ENCODE assay signal across 8 cellular contexts in genomic region chr11:74492974-74493815, GRCh38. TPM values are rescaled to one million over a fixed set of nuclear protein-coding genes. Genes with fewer than 3 reads are reported as not detected.
DNase-seq lines count a peak whose midpoint lies in the region; ATAC-seq and TF ChIP-seq lines count a peak whose summit lies in the region.

Gene LIPT2, minus strand, starts transcription at chr11:74493724. Its CDS starts 21 bp downstream, at chr11:74493703.

- BruUV-seq in IMR-90 (replicated peaks; lab: Mats Ljungman, UMichigan) (no TSS peak), OCI-LY7 (replicated peaks; lab: Mats Ljungman, UMichigan) (no TSS peak)

- peak; percentile 95 for ATAC-seq in GM21529 (IDR thresholded peaks at IDR 0.05; ENCODE audit: unreplicated experiment)
- peak; percentile 99 for ATAC-seq in IMR-90 (ENCODE audit: low read depth)

- H3K18ac ChIP-seq in IMR-90 (ENCODE audit: low read depth, low read length) = no peak within 1 kb of the TSS

- H4K91ac ChIP-seq in IMR-90 (ENCODE audit: insufficient read depth, low read depth, low read length) = no peak within 1 kb of the TSS

- H3K27ac ChIP-seq in IMR-90 (ENCODE audit: insufficient read depth, low read length) (peak within 1 kb of the TSS; percentile 67), OCI-LY7 (ENCODE audit: low read depth, low read length, poor library complexity, severe bottlenecking) (peak within 1 kb of the TSS; percentile 90)

- H2BK5ac ChIP-seq in IMR-90 (ENCODE audit: low read depth, low read length, poor library complexity, severe bottlenecking) = peak within 1 kb of the TSS; percentile 56

- H3K4me1 ChIP-seq in IMR-90 (ENCODE audit: control insufficient read depth, insufficient read depth, low read length) = no peaks in the 10 kb centered on the region
- peaks cover 17% of the 10 kb centered on the region for H3K4me1 ChIP-seq in OCI-LY7 (ENCODE audit: insufficient read depth, low read length, poor library complexity, severe bottlenecking)

- in situ Hi-C loops in IMR-90 (cut with MboI; ENCODE audit: low sequenced_read_pairs) = no loop called here

- dilution Hi-C loops in IMR-90 (cut with HindIII; ENCODE audit: low sequenced_read_pairs, unreplicated experiment) = no loop called here

- TF ChIP-seq RAD21 in IMR-90 (IDR thresholded peaks at IDR 0.05; ENCODE audit: low read length) = no peak

- peak within 1 kb of the TSS; percentile 31; the same call in 1 of the 2 replicates for H3K4ac ChIP-seq in IMR-90 (ENCODE audit: low read depth, low read length)

- H3K27me3 ChIP-seq in IMR-90 (ENCODE audit: control insufficient read depth, insufficient read depth, low read length) = no peaks in the 10 kb centered on the region

- H3K9ac ChIP-seq in IMR-90 (ENCODE audit: low read depth, low read length) = peak within 1 kb of the TSS; percentile 67

- H2AFZ ChIP-seq in IMR-90 (replicated peaks; ENCODE audit: low read length, poor library complexity) (peak within 1 kb of the TSS; percentile 95), OCI-LY7 (ENCODE audit: low read length) (peak within 1 kb of the TSS; percentile 84)

- TF ChIP-seq CTCF in IMR-90 (conservative IDR thresholded peaks at IDR 0.05; ENCODE audit: low read depth, low read length) (no peak), OCI-LY7 (conservative IDR thresholded peaks at IDR 0.05; ENCODE audit: low read length) (no peak)

- no peak within 1 kb of the TSS for H2BK120ac ChIP-seq in IMR-90 (ENCODE audit: low read depth, low read length)

- H3K4me3 ChIP-seq in IMR-90 (ENCODE audit: insufficient read depth, low read depth, low read length) = peak within 1 kb of the TSS; percentile 77
- peak within 1 kb of the TSS; percentile 83 for H3K4me3 ChIP-seq in OCI-LY7 (ENCODE audit: low read depth, low read length, poor library complexity, severe bottlenecking)

- CTCF ChIA-PET in IMR-90 (lab: Yijun Ruan, JAX) (interaction anchor here (0.5 to 0.7 kb wide), 2 partner anchors 24 to 43 kb away, joined by 3 read pairs; no protein-coding TSS in a partner anchor), OCI-LY7 (lab: Charles Lee; ENCODE audit: unreplicated experiment) (interaction anchor here (1.3 kb wide), 1 partner anchor 43 kb away, joined by 5 read pairs; no protein-coding TSS in a partner anchor)

- no peaks in the 10 kb centered on the region for H3K79me2 ChIP-seq in OCI-LY7 (ENCODE audit: insufficient read depth, low read depth, low read length)

- peak within 1 kb of the TSS; percentile 12 for H2AK9ac ChIP-seq in IMR-90 (replicated peaks; ENCODE audit: low read depth, low read length, poor library complexity)

- POLR2A ChIA-PET in IMR-90 (lab: Charles Lee; ENCODE audit: unreplicated experiment) = interaction anchor here (0.6 to 0.7 kb wide), 2 partner anchors 74 to 408 kb away, joined by 3 to 11 read pairs; no protein-coding TSS in a partner anchor
- POLR2A ChIA-PET in OCI-LY7 (lab: Charles Lee) = interaction anchor here (0.6 to 2.7 kb wide), 12 partner anchors 9 to 1239 kb away, joined by 3 to 11 read pairs (median 3); no protein-coding TSS in a partner anchor

- H3K9me3 ChIP-seq in IMR-90 (ENCODE audit: control insufficient read depth, insufficient read depth, low read length) (no peaks in the 10 kb centered on the region), OCI-LY7 (ENCODE audit: low read length) (peaks cover 6% of the 10 kb centered on the region; the same call in 1 of the 2 replicates)

- peaks cover 0 to 4% of the 10 kb centered on the region in 2 experiments; a peak in 1 of 4 replicates for H3K79me1 ChIP-seq in IMR-90 (ENCODE audit: low read depth in 1 of 2, low read length in 2 of 2)

- 1% methylated on average over 48 of the region's 97 CpGs; no CpG with 5 or more reads in 1 of the 2 experiments for WGBS in IMR-90 (ENCODE audit: extremely low coverage in 2 of 2, insufficient read length in 1 of 2), 2 experiments

- H3K9me1 ChIP-seq in IMR-90 (ENCODE audit: insufficient read depth, low read length) = peaks cover 8% of the 10 kb centered on the region; the same call in 1 of the 2 replicates

- peak within 1 kb of the TSS; percentile 61 for H3K14ac ChIP-seq in IMR-90 (replicated peaks; ENCODE audit: low read depth, low read length)

- H3K56ac ChIP-seq in IMR-90 (ENCODE audit: extremely low read depth, insufficient read depth, low read length) = no peak within 1 kb of the TSS; the same call in 1 of the 2 replicates

- no peaks in the 10 kb centered on the region for H4K20me1 ChIP-seq in IMR-90 (ENCODE audit: insufficient read depth, low read length)
- no peaks in the 10 kb centered on the region for H4K20me1 ChIP-seq in OCI-LY7 (ENCODE audit: insufficient read depth, low read length)

- H3K9me2 ChIP-seq in OCI-LY7 (ENCODE audit: insufficient read depth, low read length) = no peaks in the 10 kb centered on the region

- no peak within 1 kb of the TSS for H3K23ac ChIP-seq in IMR-90 (ENCODE audit: low read depth, low read length)

- H2BK15ac ChIP-seq in IMR-90 (ENCODE audit: low read depth, low read length) = no peak within 1 kb of the TSS

- intact Hi-C loops in IMR-90 (cut with micrococcal nuclease) (no loop called here), OCI-LY7 (cut with micrococcal nuclease; ENCODE audit: unreplicated experiment) (loop anchor here (1.0 to 5.0 kb wide), 2 partner anchors 255 to 511 kb away; partner anchors contain the start of genes RNF169 and UCP2)

- H3K36me3 ChIP-seq in IMR-90 (ENCODE audit: control insufficient read depth, insufficient read depth, low read length) = no peaks in the 10 kb centered on the region
- H3K36me3 ChIP-seq in OCI-LY7 (ENCODE audit: insufficient read depth, low read length) = 0 out of 2 replicates have a peak, but pooled peaks cover 7% of the 10 kb centered on the region

- DNase-seq in DMS114 treated with DMSO at 0.1 percent for 48 hours (lab: John Stamatoyannopoulos, UW; ENCODE audit: unreplicated experiment) = peak; percentile 86
- DNase-seq in IMR-90 = peak; percentile 95
- peak; percentile 99 for DNase-seq in OCI-LY7 (ENCODE audit: low spot score)
- DNase-seq in activated T-cell treated with anti-CD3 and anti-CD28 coated beads for 48 hours (ENCODE audit: low read depth) = peak; percentile 98
- peak; percentile 98 for DNase-seq in erythroblast (lab: John Stamatoyannopoulos, UW)
- peak; percentile 98 for DNase-seq in mucosa of gallbladder (ENCODE audit: low spot score)
- DNase-seq in stimulated activated CD8-positive, alpha-beta memory T cell treated with anti-CD3 and anti-CD28 coated beads, Interleukin-4, amount 100 ng/mL, for 24 hours (ENCODE audit: low read depth) = peak; percentile 97

- TF ChIP-seq POLR2A in IMR-90 (IDR thresholded peaks at IDR 0.05; ENCODE audit: low read depth, low read length) (peak; percentile 32; the same call in 1 of the 2 replicates), erythroblast (IDR thresholded peaks at IDR 0.05; ENCODE audit: low read length) (peak; percentile 93)

- H2BK20ac ChIP-seq in IMR-90 (ENCODE audit: low read depth, low read length) = no peak within 1 kb of the TSS

- peak within 1 kb of the TSS; percentile 37; the same call in 1 of the 2 replicates for H4K5ac ChIP-seq in IMR-90 (ENCODE audit: low read depth, low read length)

- no peak within 1 kb of the TSS; the same call in 1 of the 2 replicates for H2AK5ac ChIP-seq in IMR-90 (ENCODE audit: low read depth, low read length)

- H4K8ac ChIP-seq in IMR-90 (ENCODE audit: low read depth in 2 of 2, low read length in 2 of 2) = peak within 1 kb of the TSS; percentile 54 to 72; a peak in 3 of 4 replicates

- peak within 1 kb of the TSS; percentile 95 for H3K4me2 ChIP-seq in IMR-90 (ENCODE audit: low read depth, low read length)
- peak within 1 kb of the TSS; percentile 81 for H3K4me2 ChIP-seq in OCI-LY7 (ENCODE audit: low read length)

TF ChIP-seq in IMR-90, 13 proteins besides CTCF, POLR2A, EP300 and RAD21:
- peak; percentile 87; the same call in 1 of the 2 replicates for TF ChIP-seq MAZ (IDR thresholded peaks at IDR 0.05; ENCODE audit: borderline replicate concordance, low read depth, low read length)
- TF ChIP-seq FOS (IDR thresholded peaks at IDR 0.05; ENCODE audit: low read depth, low read length) = 0 out of 2 replicates have a peak, but pooled peaks have one; percentile 29
- TF ChIP-seq USF2 (IDR thresholded peaks at IDR 0.05; ENCODE audit: low read depth, low read length) = no peak

RNA-seq across cellular contexts. Expression of gene LIPT2, which starts in this region (rescaled TPM):
- total RNA-seq in IMR-90 (2012; rRNA removed) (2.2 and 2.9 TPM in 2 replicates), OCI-LY7 (2022) (10.9 TPM in 2 replicates), mucosa of gallbladder (8.0 TPM)
- 1.7 and 2.2 TPM in 2 replicates for polyA plus RNA-seq in IMR-90 (2012; rRNA removed)
- polyA plus RNA-seq in IMR-90 (2012; cell fraction: cytosol; rRNA removed) = 1.9 and 2.7 TPM in 2 replicates
- polyA plus RNA-seq in IMR-90 (2012; cell fraction: nucleus; rRNA removed; ENCODE audit: low replicate concordance) = 1.1 and 1.4 TPM in 2 replicates
- 11.8 and 14.3 TPM in 2 replicates for total RNA-seq in OCI-LY7 (2014; rRNA removed; shearing (Covaris generic))

Comparison
In these comparisons a context has a peak if more than half of its experiments do, and no peak if none do; other contexts are left out.
1. Peak in every context shown above with its lines: DNase-seq, ATAC-seq, H3K4me3 ChIP-seq and H3K27ac ChIP-seq.